Comparison of ENCODE assay signal across 18 cellular contexts in the genomic region with DNA sequence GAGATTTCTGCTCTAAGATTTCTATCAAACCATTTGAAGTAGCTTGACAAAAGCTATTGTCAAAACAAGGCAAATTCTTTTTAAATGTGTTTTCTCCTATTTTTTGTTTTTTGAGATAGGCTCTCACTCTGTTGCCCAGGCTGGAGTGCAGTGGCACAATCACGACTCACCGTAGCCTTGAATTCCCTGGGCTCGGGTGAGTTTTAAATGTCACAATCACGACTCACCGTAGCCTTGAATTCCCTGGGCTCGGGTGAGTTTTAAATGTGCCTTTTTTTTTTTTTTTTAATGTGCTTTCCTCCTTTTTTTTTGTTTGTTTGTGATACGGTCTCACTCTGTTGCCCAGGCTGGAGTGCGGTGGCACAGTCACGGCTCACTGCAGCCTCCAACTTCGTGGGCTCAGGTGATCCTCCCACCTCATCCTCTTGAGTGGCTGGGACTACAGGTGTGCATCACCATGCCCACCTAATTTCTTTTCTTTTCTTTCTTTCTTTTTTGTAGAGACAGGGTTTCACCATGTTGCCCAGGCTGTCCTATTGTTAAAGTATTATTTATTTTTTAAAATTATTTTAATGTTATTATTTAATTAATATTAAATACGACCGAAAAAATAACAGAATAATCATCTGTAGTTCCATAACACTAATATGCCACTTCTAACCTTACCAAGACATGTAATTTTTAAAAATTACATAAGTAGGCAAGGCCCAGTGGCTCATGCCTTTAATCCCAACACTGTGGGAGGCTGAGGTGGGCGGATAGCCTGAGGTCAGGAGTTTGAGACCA.
"Had no signal": no experiment of that assay in that cellular context is flagged by ENCODE, and none has a peak within 500 bp of the region (broad histone marks: within the 10 kb centered on the region; RNA-seq: fewer than 3 reads in every experiment).

No MANE protein-coding gene starts in this region.

- H3K27ac Mint-ChIP-seq: activated CD4-positive, alpha-beta T cell treated with anti-CD3 and anti-CD28 coated beads, Interleukin-2, amount 10 ng/mL, durations not matched to agents 24 days and 14 days; activated naive CD4-positive, alpha-beta T cell treated with anti-CD3 and anti-CD28 coated beads, Interleukin-2, amount 50 U/mL, for 24 hours; mesothelial cell of epicardium; stimulated activated naive CD8-positive, alpha-beta T cell treated with anti-CD3 and anti-CD28 coated beads, Interleukin-15, amount 100 ng/mL, for 72 hours had no signal

- H3K27me3 Mint-ChIP-seq: activated naive CD4-positive, alpha-beta T cell treated with anti-CD3 and anti-CD28 coated beads, Interleukin-2, amount 50 U/mL, for 24 hours; stimulated activated naive CD8-positive, alpha-beta T cell treated with anti-CD3 and anti-CD28 coated beads, Interleukin-15, amount 100 ng/mL, for 72 hours had no signal

- FAIRE-seq: frontal cortex, pancreas, urothelium cell line had no signal

- H3K4me3 Mint-ChIP-seq: activated CD4-positive, alpha-beta T cell treated with anti-CD3 and anti-CD28 coated beads, Interleukin-2, amount 10 ng/mL, durations not matched to agents 24 days and 14 days; activated naive CD4-positive, alpha-beta T cell treated with anti-CD3 and anti-CD28 coated beads, Interleukin-2, amount 50 U/mL, for 24 hours; mesothelial cell of epicardium; stimulated activated naive CD8-positive, alpha-beta T cell treated with anti-CD3 and anti-CD28 coated beads, Interleukin-15, amount 100 ng/mL, for 72 hours had no signal

- ATAC-seq: body of pancreas; heart right ventricle; left ventricle myocardium superior; stimulated activated naive CD8-positive, alpha-beta T cell treated with anti-CD3 and anti-CD28 coated beads, Interleukin-15, amount 100 ng/mL, for 72 hours had no signal

- H3K36me3 Mint-ChIP-seq: activated naive CD4-positive, alpha-beta T cell treated with anti-CD3 and anti-CD28 coated beads, Interleukin-2, amount 50 U/mL, for 24 hours; mesothelial cell of epicardium had no signal

- H3K36me3 ChIP-seq: heart right ventricle, pancreas had no signal

- H3K27ac ChIP-seq: body of pancreas, heart right ventricle, pancreas, testis had no signal

- H3K4me3 ChIP-seq: body of pancreas, heart right ventricle, pancreas, testis had no signal

- H3K9me3 Mint-ChIP-seq: activated CD4-positive, alpha-beta T cell treated with anti-CD3 and anti-CD28 coated beads, Interleukin-2, amount 10 ng/mL, durations not matched to agents 24 days and 14 days; activated naive CD4-positive, alpha-beta T cell treated with anti-CD3 and anti-CD28 coated beads, Interleukin-2, amount 50 U/mL, for 24 hours; mesothelial cell of epicardium; stimulated activated naive CD8-positive, alpha-beta T cell treated with anti-CD3 and anti-CD28 coated beads, Interleukin-15, amount 100 ng/mL, for 72 hours had no signal

- DNase-seq: activated CD4-positive, alpha-beta T cell treated with anti-CD3 and anti-CD28 coated beads, Interleukin-2, amount 10 ng/mL, durations not matched to agents 24 days and 14 days; activated effector memory CD4-positive, alpha-beta T cell treated with Interleukin-2 at 50 U/mL for 16 hours; activated T-cell treated with anti-CD3 and anti-CD28 coated beads for 4 hours; amniotic stem cell; body of pancreas; dermis blood vessel endothelial cell; heart right ventricle; left ventricle myocardium superior; stimulated activated CD4-positive, alpha-beta T cell treated with anti-CD3 and anti-CD28 coated beads, Interleukin-4, amount 100 ng/mL, for 1 hour; stimulated activated CD8-positive, alpha-beta memory T cell treated with anti-CD3 and anti-CD28 coated beads, Interleukin-4, amount 100 ng/mL, for 48 hours; stimulated activated naive CD8-positive, alpha-beta T cell treated with anti-CD3 and anti-CD28 coated beads, Interleukin-15, amount 100 ng/mL, for 72 hours; T-helper 1 cell; testis had no signal

- H3K27me3 ChIP-seq: body of pancreas, pancreas, testis had no signal

- H3K4me1 Mint-ChIP-seq: activated CD4-positive, alpha-beta T cell treated with anti-CD3 and anti-CD28 coated beads, Interleukin-2, amount 10 ng/mL, durations not matched to agents 24 days and 14 days; activated naive CD4-positive, alpha-beta T cell treated with anti-CD3 and anti-CD28 coated beads, Interleukin-2, amount 50 U/mL, for 24 hours; stimulated activated naive CD8-positive, alpha-beta T cell treated with anti-CD3 and anti-CD28 coated beads, Interleukin-15, amount 100 ng/mL, for 72 hours had no signal

- H3K4me1 ChIP-seq: body of pancreas, heart right ventricle, pancreas, testis had no signal
